2 cellular contexts compared by ENCODE assay signal in genomic region chr2:65344689-65345088, GRCh38.
A peak's percentile ranks its signal among the peaks of the same experiment; 100 is the strongest.
TF ChIP-seq lines count a peak whose summit lies in the region.

No MANE protein-coding gene starts in this region.

TF ChIP-seq in HepG2, 621 proteins besides CTCF, POLR2A, EP300 and RAD21:
- peak; percentile 82 for TF ChIP-seq RBM22 (optimal IDR thresholded peaks at IDR 0.05; ENCODE audit: low read length)
- no peak for TF ChIP-seq NFAT5 (CRISPR knock-in tag; IDR thresholded peaks at IDR 0.05)
- 0 out of 2 replicates have a peak, but pooled peaks have one; percentile 17 for TF ChIP-seq ZBTB33 (CRISPR knock-in tag; IDR thresholded peaks at IDR 0.05)

TF ChIP-seq in H1, 55 proteins besides CTCF, POLR2A, EP300 and RAD21:
- TF ChIP-seq BCL11A (IDR thresholded peaks at IDR 0.05; ENCODE audit: low read depth in 2 of 2, low read length in 2 of 2), result no peak
- no peak for TF ChIP-seq KDM5A (IDR thresholded peaks at IDR 0.05; ENCODE audit: low read length)
- no peak for TF ChIP-seq SIN3A (conservative IDR thresholded peaks at IDR 0.05 in 1 of 2, IDR thresholded peaks at IDR 0.05 in 1 of 2; ENCODE audit: low read depth in 1 of 2, low read length in 2 of 2)
- TF ChIP-seq TBP (IDR thresholded peaks at IDR 0.05; ENCODE audit: low read depth, low read length), result no peak
- no peak for TF ChIP-seq GTF2F1 (IDR thresholded peaks at IDR 0.05; ENCODE audit: borderline replicate concordance, low read depth, low read length)
- no peak for TF ChIP-seq SIRT6 (IDR thresholded peaks at IDR 0.05; ENCODE audit: low read length)
- no peak for TF ChIP-seq YY1 (IDR thresholded peaks at IDR 0.05; ENCODE audit: low read depth, low read length)
TF ChIP-seq in H1: peak in this region for 0.
